Comparison of ENCODE assay signal across 29 cellular contexts in genomic region chr21:42225571-42226155, GRCh38. TPM values are rescaled to one million over a fixed set of nuclear protein-coding genes. Genes with fewer than 3 reads are reported as not detected.
DNase-seq lines count a peak whose midpoint lies in the region; ATAC-seq, FAIRE-seq and TF ChIP-seq lines count a peak whose summit lies in the region.
"Had no signal": no experiment of that assay in that cellular context is flagged by ENCODE, and none has a peak within 500 bp of the region (broad histone marks: within the 10 kb centered on the region; RNA-seq: fewer than 3 reads in every experiment).

No MANE protein-coding gene starts in this region.

- H3K9me3 Mint-ChIP-seq in astrocyte (ENCODE audit: unreplicated experiment) = no peaks in the 10 kb centered on the region
- H3K9me3 Mint-ChIP-seq in naive B cell = no peaks in the 10 kb centered on the region
- H3K9me3 Mint-ChIP-seq: effector memory CD8-positive, alpha-beta T cell had no signal

- H3K9ac ChIP-seq in astrocyte (ENCODE audit: low read length) (no peak overlapping the region), HepG2 (ENCODE audit: insufficient read depth, low read depth, low read length) (no peak overlapping the region)

- H3K4me3 Mint-ChIP-seq in astrocyte (ENCODE audit: unreplicated experiment) (peak overlapping the region; percentile 8), naive B cell (peak overlapping the region in 2 of 8 donors; percentile 22 to 54)
- H3K4me3 Mint-ChIP-seq: effector memory CD8-positive, alpha-beta T cell had no signal

- no TSS peak for BruUV-seq in HepG2 (replicated peaks; lab: Mats Ljungman, UMichigan)

- H3K4me2 ChIP-seq in astrocyte (ENCODE audit: low read length) = no peak overlapping the region
- no peak overlapping the region for H3K4me2 ChIP-seq in HepG2 (ENCODE audit: low read depth, low read length)
- H3K4me2 ChIP-seq: smooth muscle cell had no signal

- H3K27ac ChIP-seq in right atrium auricular region (no peak overlapping the region), astrocyte (ENCODE audit: low read depth, low read length) (no peak overlapping the region), upper lobe of right lung (no peak overlapping the region), HepG2 (ENCODE audit: extremely low read length, insufficient read depth, low read length) (no peak overlapping the region)
- H3K27ac ChIP-seq: heart right ventricle, RWPE1, SK-N-MC had no signal

- TF ChIP-seq EP300 in HepG2 (IDR thresholded peaks at IDR 0.05; ENCODE audit: low read depth in 2 of 2, low read length in 2 of 2) (no peak), HepG2 (CRISPR knock-in tag; IDR thresholded peaks at IDR 0.05; ENCODE audit: borderline replicate concordance) (no peak)

- in situ Hi-C loops in HepG2 (cut with HindIII; ENCODE audit: extremely low pct_ligation_motif_present, low pct_unique_long_range_greater_than_20kb) = no loop called here

- no peak for FAIRE-seq in astrocyte (lab: Jason Lieb, UNC)
- no peak for FAIRE-seq in HepG2 (lab: Jason Lieb, UNC)
- FAIRE-seq: bronchial epithelial cell, colon had no signal

- DNase-seq in cardiac septum (ENCODE audit: low spot score) = peak; percentile 26
- DNase-seq in right atrium auricular region (ENCODE audit: low spot score) = no peak
- DNase-seq in astrocyte (ENCODE audit: low read depth) = no peak
- no peak for DNase-seq in naive B cell
- peak; percentile 22 for DNase-seq in upper lobe of right lung
- no peak for DNase-seq in HepG2 (ENCODE audit: low spot score)
- no peak for DNase-seq in T-helper 2 cell
- DNase-seq: ACHN; activated CD4-positive, alpha-beta T cell treated with anti-CD3 and anti-CD28 coated beads for 4 hours; activated naive CD4-positive, alpha-beta T cell; activated T-cell treated with anti-CD3 and anti-CD28 coated beads, Interleukin-2, amount 50 U/mL, for 72 hours; amniotic stem cell; C1 segment of cervical spinal cord; DMS 273 treated with DMSO at 0.1 percent for 48 hours; effector memory CD8-positive, alpha-beta T cell; foreskin fibroblast; heart right ventricle; mammary epithelial cell; NCI-H446 treated with DMSO at 0.1 percent for 48 hours; occipital lobe; stimulated activated CD4-positive, alpha-beta T cell treated with anti-CD3 and anti-CD28 coated beads, Interleukin-2, amount 100 ng/mL, for 24 hours; trophoblast cell had no signal

- peaks cover 3% of the 10 kb centered on the region for H3K36me3 ChIP-seq in right atrium auricular region
- no peaks in the 10 kb centered on the region for H3K36me3 ChIP-seq in astrocyte (ENCODE audit: insufficient read depth, low read length)
- peaks cover 13% of the 10 kb centered on the region for H3K36me3 ChIP-seq in upper lobe of right lung
- no peaks in the 10 kb centered on the region for H3K36me3 ChIP-seq in HepG2 (replicated peaks in 1 of 2; ENCODE audit: control insufficient read depth in 1 of 2, insufficient read depth in 2 of 2, low read length in 2 of 2)

- H3K4me3 ChIP-seq in right atrium auricular region (no peak overlapping the region), astrocyte (ENCODE audit: insufficient read depth, low read depth, low read length) (no peak overlapping the region), upper lobe of right lung (no peak overlapping the region), HepG2 (replicated peaks in 1 of 3; ENCODE audit: insufficient read depth in 1 of 3, low read depth in 2 of 3, low read length in 3 of 3) (no peak overlapping the region)
- H3K4me3 ChIP-seq: heart right ventricle, SK-N-MC, smooth muscle cell had no signal

- intact Hi-C loops in cardiac septum (cut with DNase I) (loop anchor here (10.0 kb wide), 1 partner anchor 79 kb away; no protein-coding TSS in a partner anchor), upper lobe of right lung (cut with DNase I) (no loop called here), HepG2 (cut with micrococcal nuclease; ENCODE audit: unreplicated experiment) (no loop called here)

- no peaks in the 10 kb centered on the region for H3K9me3 ChIP-seq in right atrium auricular region
- no peaks in the 10 kb centered on the region for H3K9me3 ChIP-seq in astrocyte (ENCODE audit: insufficient read depth, low read depth, low read length)
- no peaks in the 10 kb centered on the region for H3K9me3 ChIP-seq in upper lobe of right lung
- no peaks in the 10 kb centered on the region for H3K9me3 ChIP-seq in HepG2 (ENCODE audit: low read length)
- H3K9me3 ChIP-seq: heart right ventricle had no signal

- CTCF ChIA-PET in HepG2 (lab: Yijun Ruan, JAX; ENCODE audit: low intra/inter-chr PET ratio, low total read pairs) = no interaction called here

- no peak overlapping the region for H2AFZ ChIP-seq in astrocyte (ENCODE audit: low read depth, low read length)
- H2AFZ ChIP-seq in HepG2 (ENCODE audit: low read length) = no peak overlapping the region

- H4K20me1 ChIP-seq in astrocyte (ENCODE audit: insufficient read depth, low read length) (no peaks in the 10 kb centered on the region), HepG2 (ENCODE audit: insufficient read depth, low read length) (no peaks in the 10 kb centered on the region)

- H3K27me3 Mint-ChIP-seq in astrocyte (ENCODE audit: low read depth, unreplicated experiment) (peaks cover 41% of the 10 kb centered on the region), naive B cell (no peaks in the 10 kb centered on the region)
- H3K27me3 Mint-ChIP-seq: effector memory CD8-positive, alpha-beta T cell had no signal

- WGBS in HepG2 (ENCODE audit: low lambda C conversion rate) = 37% methylated on average over 13 of the region's 13 CpGs

- TF ChIP-seq RAD21 in HepG2 (CRISPR knock-in tag; IDR thresholded peaks at IDR 0.05) = no peak

- TF ChIP-seq POLR2A in HepG2 (IDR thresholded peaks at IDR 0.05; ENCODE audit: insufficient read depth in 1 of 2, low read depth in 2 of 2, low read length in 2 of 2) = no peak

- H3K4me1 ChIP-seq in right atrium auricular region = peaks cover 0 to 60% of the 10 kb centered on the region in 2 donors
- H3K4me1 ChIP-seq in astrocyte (ENCODE audit: insufficient read depth, low read length) = peaks cover 8% of the 10 kb centered on the region
- peaks cover 41% of the 10 kb centered on the region for H3K4me1 ChIP-seq in upper lobe of right lung
- H3K4me1 ChIP-seq in HepG2 (ENCODE audit: insufficient read depth, low read length) = 0 out of 2 replicates have a peak, but pooled peaks cover 7% of the 10 kb centered on the region

- ATAC-seq in naive B cell (ENCODE audit: low read depth in 2 of 2) = no peak
- no peak for ATAC-seq in upper lobe of right lung
- no peak for ATAC-seq in esophagus mucosa
- no peak for ATAC-seq in HepG2
- ATAC-seq: activated T-cell treated with anti-CD3 and anti-CD28 coated beads, Interleukin-2, amount 50 U/mL, for 72 hours; effector memory CD8-positive, alpha-beta T cell; heart right ventricle had no signal

- no peak overlapping the region for H3K27ac Mint-ChIP-seq in astrocyte (ENCODE audit: unreplicated experiment)
- peak overlapping the region in 4 of 6 donors; percentile 36 to 98 (median 66) for H3K27ac Mint-ChIP-seq in naive B cell
- H3K27ac Mint-ChIP-seq: activated T-cell treated with anti-CD3 and anti-CD28 coated beads, Interleukin-2, amount 50 U/mL, for 72 hours had no signal

- no peaks in the 10 kb centered on the region for H3K79me2 ChIP-seq in astrocyte (ENCODE audit: insufficient read depth, low read length)
- no peaks in the 10 kb centered on the region for H3K79me2 ChIP-seq in HepG2 (ENCODE audit: insufficient read depth, low read length)

- POLR2A ChIA-PET in HepG2 (lab: Yijun Ruan, JAX) = no interaction called here

- H3K36me3 Mint-ChIP-seq in astrocyte (ENCODE audit: low read depth, unreplicated experiment) (no peaks in the 10 kb centered on the region), naive B cell (peaks cover 19 to 30% of the 10 kb centered on the region in 2 donors)

- H3K4me1 Mint-ChIP-seq in astrocyte (ENCODE audit: low read depth, unreplicated experiment) (peaks cover 15% of the 10 kb centered on the region), naive B cell (peaks cover 39 to 60% (median 56%) of the 10 kb centered on the region in 3 donors)

- TF ChIP-seq CTCF in right atrium auricular region (IDR thresholded peaks at IDR 0.05) (no peak), astrocyte (IDR thresholded peaks at IDR 0.05; ENCODE audit: insufficient read depth, low read depth, low read length) (no peak), upper lobe of right lung (IDR thresholded peaks at IDR 0.05) (no peak), HepG2 (CRISPR knock-in tag; IDR thresholded peaks at IDR 0.05) (no peak)

- H3K27me3 ChIP-seq in right atrium auricular region (no peaks in the 10 kb centered on the region), astrocyte (ENCODE audit: insufficient read depth, low read length) (peaks cover 12% of the 10 kb centered on the region), upper lobe of right lung (no peaks in the 10 kb centered on the region), HepG2 (ENCODE audit: control insufficient read depth in 1 of 2, insufficient read depth in 2 of 2, low read length in 2 of 2) (peaks cover 0 to 65% of the 10 kb centered on the region in 2 experiments; a peak in 3 of 5 replicates)
- H3K27me3 ChIP-seq: heart right ventricle had no signal

RNA-seq across cellular contexts. Expression of gene ABCG1, which starts 6.7 kb away (rescaled TPM):
- total RNA-seq in cardiac septum (6.3 TPM), right atrium auricular region (10 to 100 TPM in 1 of 2 donors, 1 to 10 TPM in 1; 7.9 to 12.3 TPM), astrocyte (1.3 and 1.9 TPM in 2 replicates), upper lobe of right lung (62.6 TPM), esophagus mucosa (4.2 TPM), HepG2 (2016; rRNA removed; fragmentation: Illumina TruSeq; extraction: Trizol) (not detected in 2 replicates)
- polyA plus RNA-seq in naive B cell (ENCODE audit: low read depth in 6 of 6) (10 to 100 TPM; 20.7 to 34.3 (median 25.1) TPM), HepG2 (2011; rRNA removed) (0.04 and 0.10 TPM in 2 replicates)
- not detected in 2 replicates for total RNA-seq in HepG2 (2016; cell fraction: cytosol; rRNA removed; fragmentation: Illumina TruSeq; extraction: Trizol; ENCODE audit: low read depth)
- total RNA-seq in HepG2 (2016; cell fraction: insoluble cytoplasmic fraction; rRNA removed; fragmentation: Illumina TruSeq; extraction: Trizol) = not detected in 2 replicates
- not detected in 2 replicates for total RNA-seq in HepG2 (2016; cell fraction: membrane; rRNA removed; fragmentation: Illumina TruSeq; extraction: Trizol)
- total RNA-seq in HepG2 (2016; cell fraction: nucleus; rRNA removed; fragmentation: Illumina TruSeq; extraction: Trizol) = not detected in 2 replicates
- 0.08 TPM in 2 replicates for polyA plus RNA-seq in HepG2 (2011; cell fraction: cytosol; rRNA removed)
- polyA plus RNA-seq in HepG2 (2011; cell fraction: nucleus; rRNA removed) = 0.06 and 0.12 TPM in 2 replicates
- 0.09 TPM in 1 of 2 replicates, not detected in the other for polyA plus RNA-seq in HepG2 (2012)
- not detected in 2 replicates for polyA plus RNA-seq in HepG2 (2016; cell fraction: cytosol; fragmentation: Illumina TruSeq; extraction: Trizol; ENCODE audit: low read depth)
- not detected in 2 replicates for polyA plus RNA-seq in HepG2 (2016; cell fraction: insoluble cytoplasmic fraction; fragmentation: Illumina TruSeq; extraction: Trizol; ENCODE audit: low read depth)
- polyA plus RNA-seq in HepG2 (2016; cell fraction: membrane; fragmentation: Illumina TruSeq; extraction: Trizol; ENCODE audit: low read depth) = not detected in 2 replicates
- polyA plus RNA-seq in HepG2 (2016; cell fraction: nucleus; fragmentation: Illumina TruSeq; extraction: Trizol; ENCODE audit: insufficient read depth, low read depth) = not detected in 2 replicates
- polyA minus RNA-seq in HepG2 (2011; rRNA and poly(A)+ RNA removed; ENCODE audit: low replicate concordance) = 0.10 and 7.4 TPM in 2 replicates
- polyA minus RNA-seq in HepG2 (2011; cell fraction: cytosol; rRNA and poly(A)+ RNA removed) = 0.97 TPM in 1 of 2 replicates, not detected in the other
- not detected in 2 replicates for polyA minus RNA-seq in HepG2 (2011; cell fraction: nucleus; rRNA and poly(A)+ RNA removed)
- total RNA-seq: LHCN-M2 had no signal

Comparison
In these comparisons a context has a peak if more than half of its experiments do, and no peak if none do; other contexts are left out.
1. DNase-seq: peak in cardiac septum (single experiment) and upper lobe of right lung (single experiment); none in right atrium auricular region (single experiment), astrocyte (single experiment), naive B cell (single experiment), HepG2 (single experiment) and T-helper 2 cell (0 of 5).